In genomic region chr5:65198777-65199120, GRCh38 we compare ENCODE assay signal across 16 cellular contexts.
DNase-seq lines count a peak whose midpoint lies in the region; TF ChIP-seq lines count a peak whose summit lies in the region.
"Had no signal": no experiment of that assay in that cellular context is flagged by ENCODE, and none has a peak within 500 bp of the region (broad histone marks: within the 10 kb centered on the region; RNA-seq: fewer than 3 reads in every experiment).

No MANE protein-coding gene starts in this region.

- in situ Hi-C loops in astrocyte of the cerebellum (cut with HindIII; ENCODE audit: low sequenced_read_pairs), result no loop called here

- H3K27me3 ChIP-seq in AG04450 (ENCODE audit: control insufficient read depth, insufficient read depth, low read length) (no peaks in the 10 kb centered on the region), dorsolateral prefrontal cortex (no peaks in the 10 kb centered on the region)
- H3K27me3 ChIP-seq: cardiac muscle cell, uterus had no signal

- intact Hi-C loops in dorsolateral prefrontal cortex (cut with DNase I), result no loop called here

- H3K4me3 ChIP-seq in AG04450 (ENCODE audit: low read depth, low read length), result no peak overlapping the region
- H3K4me3 ChIP-seq in astrocyte of the cerebellum (ENCODE audit: low read depth, low read length), result no peak overlapping the region
- H3K4me3 ChIP-seq in dorsolateral prefrontal cortex, result no peak overlapping the region
- H3K4me3 ChIP-seq: cardiac muscle cell, uterus had no signal

- POLR2A ChIA-PET in AG04450 (lab: Yijun Ruan, JAX), result interaction anchor here (0.6 to 1.3 kb wide), 4 partner anchors 48 to 101 kb away, joined by 3 read pairs; no protein-coding TSS in a partner anchor

- DNase-seq in AG04450 (ENCODE audit: low read depth, low spot score) (peak; percentile 97), HT1080 (ENCODE audit: low read depth) (peak; percentile 99), astrocyte of the cerebellum (ENCODE audit: low read depth) (peak; percentile 96), iris pigment epithelial cell (ENCODE audit: low read depth) (peak; percentile 99), dorsolateral prefrontal cortex (no peak), OCI-M1 (lab: John Stamatoyannopoulos, UW) (no peak), SKM-1 (lab: John Stamatoyannopoulos, UW; ENCODE audit: unreplicated experiment) (no peak)
- DNase-seq in stimulated activated CD4-positive, alpha-beta T cell treated with anti-CD3 and anti-CD28 coated beads, Interleukin-4, amount 100 ng/mL, for 24 hours, result no peak
- DNase-seq: activated CD8-positive, alpha-beta memory T cell treated with anti-CD3 and anti-CD28 coated beads, Interleukin-2, amount 50 U/mL, for 48 hours; C1 segment of cervical spinal cord; H9; midbrain; NCI-H1105; NK-92 treated with Interleukin-12 subunit alpha and Interleukin-12 subunit beta, amount 100 ng/mL, for 24 hours; uterus had no signal

- H3K9me3 ChIP-seq in AG04450 (ENCODE audit: control insufficient read depth, insufficient read depth, low read length), result no peaks in the 10 kb centered on the region
- H3K9me3 ChIP-seq: uterus had no signal

- CTCF ChIA-PET in AG04450 (lab: Charles Lee), result interaction anchor here (0.7 kb wide), 3 partner anchors 91 to 371 kb away, joined by 3 to 4 read pairs (median 4); no protein-coding TSS in a partner anchor

- H3K27ac ChIP-seq in AG04450 (ENCODE audit: low read depth, low read length) (peak overlapping the region; percentile 89), dorsolateral prefrontal cortex (no peak overlapping the region)
- H3K27ac ChIP-seq: cardiac muscle cell, uterus had no signal

- TF ChIP-seq CTCF in AG04450 (IDR thresholded peaks at IDR 0.05; ENCODE audit: low read depth, low read length), result no peak
- TF ChIP-seq CTCF in astrocyte of the cerebellum (IDR thresholded peaks at IDR 0.05; ENCODE audit: low read depth, low read length, missing control alignments), result no peak
- no peak for TF ChIP-seq CTCF in dorsolateral prefrontal cortex (IDR thresholded peaks at IDR 0.05 in 54 of 56, conservative IDR thresholded peaks at IDR 0.05 in 2 of 56; ENCODE audit: low read depth in 1 of 56, partially characterized antibody in 56 of 56)

Comparison
In these comparisons a context has a peak if more than half of its experiments do, and no peak if none do; other contexts are left out.
1. DNase-seq: peak in AG04450 (single experiment), HT1080 (single experiment), astrocyte of the cerebellum (single experiment) and iris pigment epithelial cell (single experiment); none in stimulated activated CD4-positive, alpha-beta T cell treated with anti-CD3 and anti-CD28 coated beads, Interleukin-4, amount 100 ng/mL, for 24 hours (single experiment), dorsolateral prefrontal cortex (0 of 10), OCI-M1 (single experiment) and SKM-1 (single experiment).